ENCODE assay signal across 19 cellular contexts in genomic region chr2:198102841-198103240, GRCh38.
"Had no signal": no experiment of that assay in that cellular context is flagged by ENCODE, and none has a peak within 500 bp of the region (broad histone marks: within the 10 kb centered on the region; RNA-seq: fewer than 3 reads in every experiment).

No MANE protein-coding gene starts in this region.

- H3K4me1 ChIP-seq: lower lobe of right lung, prostate gland, testis, tibial nerve had no signal

- H3K36me3 ChIP-seq: lower lobe of right lung, prostate gland had no signal

- H2AFZ ChIP-seq: parathyroid adenoma had no signal

- ATAC-seq: effector memory CD8-positive, alpha-beta T cell; left lobe of liver; lower lobe of right lung; sciatic nerve; stimulated activated naive B cell treated with anti-CD40 and anti-IgM and Interleukin-4, amounts not matched to agents 10 μg/mL and 1 μg/mL and 100 μg/mL, for 72 hours; stimulated activated naive CD8-positive, alpha-beta T cell treated with anti-CD3 and anti-CD28 coated beads, Interleukin-15, amount 100 ng/mL, for 72 hours had no signal

- H3K27ac ChIP-seq: epithelial cell of prostate, esophagus muscularis mucosa, lower lobe of right lung, parathyroid adenoma, prostate gland, skin epidermis, testis, tibial nerve had no signal

- H3K27me3 ChIP-seq: esophagus muscularis mucosa, testis, tibial nerve had no signal

- H3K4me3 ChIP-seq: esophagus muscularis mucosa, lower lobe of right lung, prostate gland, skin epidermis, testis, tibial nerve had no signal

- H3K9ac ChIP-seq: parathyroid adenoma had no signal

- DNase-seq: caudate nucleus; effector memory CD8-positive, alpha-beta T cell; islet precursor cell; lower lobe of right lung; naive B cell; nephron progenitor cell; stimulated activated CD4-positive, alpha-beta T cell treated with anti-CD3 and anti-CD28 coated beads, Interleukin-2, amount 100 ng/mL, for 24 hours; stimulated activated CD4-positive, alpha-beta T cell treated with anti-CD3 and anti-CD28 coated beads, Interleukin-4, amount 100 ng/mL, for 4 hours; stimulated activated naive B cell treated with anti-CD40 and anti-IgM and Interleukin-4, amounts not matched to agents 10 μg/mL and 1 μg/mL and 100 μg/mL, for 72 hours; stimulated activated naive CD8-positive, alpha-beta T cell treated with anti-CD3 and anti-CD28 coated beads, Interleukin-15, amount 100 ng/mL, for 72 hours; testis had no signal

- H3K9me3 ChIP-seq: esophagus muscularis mucosa, lower lobe of right lung, prostate gland, testis, tibial nerve had no signal
